ENCODE assay signal across 16 cellular contexts in the genomic region with DNA sequence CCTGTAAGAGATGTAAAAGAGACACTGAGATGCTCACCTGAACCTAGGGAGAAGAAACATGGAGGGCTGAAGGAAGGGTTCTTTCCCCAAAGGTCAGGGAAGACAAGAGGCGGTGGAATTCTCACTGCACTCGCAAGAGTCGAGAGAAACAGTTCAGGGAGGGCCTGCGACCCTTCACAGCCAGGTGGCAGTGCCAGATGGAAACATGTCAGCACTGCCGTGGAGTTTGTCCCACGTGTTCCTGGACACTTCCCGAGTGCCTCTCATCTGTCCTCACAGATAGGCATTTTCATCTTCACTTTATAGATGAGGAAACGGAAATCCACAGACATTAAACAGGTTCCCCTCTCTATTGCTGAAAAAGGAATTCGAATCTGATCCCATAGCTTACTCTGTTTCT.
DNase-seq lines count a peak whose midpoint lies in the region; ATAC-seq, FAIRE-seq and TF ChIP-seq lines count a peak whose summit lies in the region.
"Had no signal": no experiment of that assay in that cellular context is flagged by ENCODE, and none has a peak within 500 bp of the region (broad histone marks: within the 10 kb centered on the region; RNA-seq: fewer than 3 reads in every experiment).

No MANE protein-coding gene starts in this region.

- peaks cover 51% of the 10 kb centered on the region for H3K36me3 Mint-ChIP-seq in activated CD4-positive, alpha-beta memory T cell treated with anti-CD3 and anti-CD28 coated beads for 36 hours
- peaks cover 53% of the 10 kb centered on the region for H3K36me3 Mint-ChIP-seq in activated CD4-positive, alpha-beta memory T cell treated with anti-CD3 and anti-CD28 coated beads, Interleukin-2, amount 10 ng/mL, durations not matched to agents 7 days and 5 days (ENCODE audit: low read depth)

- ATAC-seq in HG03521 (IDR thresholded peaks at IDR 0.05; ENCODE audit: unreplicated experiment) (no peak), GM19467 (IDR thresholded peaks at IDR 0.05; ENCODE audit: unreplicated experiment) (no peak)
- ATAC-seq: mucosa of descending colon, Panc1 had no signal

- H3K27ac Mint-ChIP-seq in activated CD4-positive, alpha-beta memory T cell treated with anti-CD3 and anti-CD28 coated beads for 36 hours, result peak overlapping the region; percentile 40
- H3K27ac Mint-ChIP-seq in activated CD4-positive, alpha-beta memory T cell treated with anti-CD3 and anti-CD28 coated beads, Interleukin-2, amount 10 ng/mL, durations not matched to agents 7 days and 5 days, result no peak overlapping the region

- no peak for DNase-seq in activated CD4-positive, alpha-beta memory T cell treated with anti-CD3 and anti-CD28 coated beads for 36 hours
- no peak for DNase-seq in activated CD4-positive, alpha-beta memory T cell treated with anti-CD3 and anti-CD28 coated beads, Interleukin-2, amount 10 ng/mL, durations not matched to agents 7 days and 5 days
- DNase-seq in fibroblast of the aortic adventitia (ENCODE audit: low read depth), result no peak
- no peak for DNase-seq in HTR-8/SVneo (ENCODE audit: insufficient read length, low spot score)
- DNase-seq: activated CD4-positive, CD25-positive, alpha-beta regulatory T cell; Caco-2; mucosa of descending colon; NCI-H1694 treated with DMSO at 0.1 percent for 48 hours; NCI-H69 had no signal

- H3K27ac ChIP-seq in VCaP, result peak overlapping the region; percentile 69

- no peak for TF ChIP-seq CTCF in VCaP (conservative IDR thresholded peaks at IDR 0.05)
- peak; percentile 7 for TF ChIP-seq CTCF in fibroblast of the aortic adventitia (IDR thresholded peaks at IDR 0.05; ENCODE audit: insufficient read depth, low read length)

- POLR2A ChIA-PET in activated CD4-positive, alpha-beta memory T cell treated with anti-CD3 and anti-CD28 coated beads for 36 hours (lab: Charles Lee), result no interaction called here
- POLR2A ChIA-PET in activated CD4-positive, alpha-beta memory T cell treated with anti-CD3 and anti-CD28 coated beads, Interleukin-2, amount 10 ng/mL, durations not matched to agents 7 days and 5 days (lab: Charles Lee), result no interaction called here

- no peaks in the 10 kb centered on the region for H3K27me3 Mint-ChIP-seq in activated CD4-positive, alpha-beta memory T cell treated with anti-CD3 and anti-CD28 coated beads for 36 hours
- no peaks in the 10 kb centered on the region for H3K27me3 Mint-ChIP-seq in activated CD4-positive, alpha-beta memory T cell treated with anti-CD3 and anti-CD28 coated beads, Interleukin-2, amount 10 ng/mL, durations not matched to agents 7 days and 5 days
- H3K27me3 Mint-ChIP-seq: activated naive CD8-positive, alpha-beta T cell; central memory CD8-positive, alpha-beta T cell had no signal

- H3K4me1 ChIP-seq in skeletal muscle satellite cell (ENCODE audit: control insufficient read depth, insufficient read depth, low read length), result peaks cover 21% of the 10 kb centered on the region
- H3K4me1 ChIP-seq: Caco-2 had no signal

- no peaks in the 10 kb centered on the region for H3K27me3 ChIP-seq in skeletal muscle satellite cell (ENCODE audit: control insufficient read depth, insufficient read depth, low read length)

- no peak for FAIRE-seq in HTR-8/SVneo (lab: Jason Lieb, UNC)

- no peaks in the 10 kb centered on the region for H3K9me3 Mint-ChIP-seq in activated CD4-positive, alpha-beta memory T cell treated with anti-CD3 and anti-CD28 coated beads for 36 hours
- no peaks in the 10 kb centered on the region for H3K9me3 Mint-ChIP-seq in activated CD4-positive, alpha-beta memory T cell treated with anti-CD3 and anti-CD28 coated beads, Interleukin-2, amount 10 ng/mL, durations not matched to agents 7 days and 5 days
- H3K9me3 Mint-ChIP-seq: central memory CD8-positive, alpha-beta T cell had no signal

- H3K4me1 Mint-ChIP-seq in activated CD4-positive, alpha-beta memory T cell treated with anti-CD3 and anti-CD28 coated beads for 36 hours (ENCODE audit: low read depth), result peaks cover 13% of the 10 kb centered on the region
- H3K4me1 Mint-ChIP-seq in activated CD4-positive, alpha-beta memory T cell treated with anti-CD3 and anti-CD28 coated beads, Interleukin-2, amount 10 ng/mL, durations not matched to agents 7 days and 5 days, result no peaks in the 10 kb centered on the region

- no peaks in the 10 kb centered on the region for H3K9me3 ChIP-seq in skeletal muscle satellite cell (replicated peaks; ENCODE audit: low read length)
- H3K9me3 ChIP-seq: Caco-2, mucosa of descending colon had no signal

- CTCF ChIA-PET in activated CD4-positive, alpha-beta memory T cell treated with anti-CD3 and anti-CD28 coated beads for 36 hours (lab: Charles Lee), result no interaction called here
- CTCF ChIA-PET in activated CD4-positive, alpha-beta memory T cell treated with anti-CD3 and anti-CD28 coated beads, Interleukin-2, amount 10 ng/mL, durations not matched to agents 7 days and 5 days (lab: Charles Lee), result no interaction called here

- H3K4me3 ChIP-seq in fibroblast of the aortic adventitia (ENCODE audit: low read depth, low read length) (no peak overlapping the region), skeletal muscle satellite cell (ENCODE audit: low read length) (no peak overlapping the region)
- H3K4me3 ChIP-seq: mucosa of descending colon had no signal

- no peak overlapping the region for H3K4me3 Mint-ChIP-seq in activated CD4-positive, alpha-beta memory T cell treated with anti-CD3 and anti-CD28 coated beads for 36 hours
- no peak overlapping the region for H3K4me3 Mint-ChIP-seq in activated CD4-positive, alpha-beta memory T cell treated with anti-CD3 and anti-CD28 coated beads, Interleukin-2, amount 10 ng/mL, durations not matched to agents 7 days and 5 days
- H3K4me3 Mint-ChIP-seq: activated naive CD8-positive, alpha-beta T cell; central memory CD8-positive, alpha-beta T cell had no signal

- intact Hi-C loops in activated CD4-positive, alpha-beta memory T cell treated with anti-CD3 and anti-CD28 coated beads for 36 hours (cut with micrococcal nuclease), result no loop called here

- H3K36me3 ChIP-seq in skeletal muscle satellite cell (ENCODE audit: insufficient read depth, low read length), result peaks cover 40% of the 10 kb centered on the region

- H3K4me2 ChIP-seq in skeletal muscle satellite cell (ENCODE audit: low read length), result no peak overlapping the region

- H3K9ac ChIP-seq in skeletal muscle satellite cell (ENCODE audit: low read depth, low read length), result peak overlapping the region; percentile 72
